In genomic region chr15:90901799-90902655, GRCh38 we compare ENCODE assay signal across 8 cellular contexts. TPM values are rescaled to one million over a fixed set of nuclear protein-coding genes. Genes with fewer than 3 reads are reported as not detected.
DNase-seq lines count a peak whose midpoint lies in the region; ATAC-seq and TF ChIP-seq lines count a peak whose summit lies in the region.

No MANE protein-coding gene starts in this region.

- TF ChIP-seq POLR2A in GM18951 (IDR thresholded peaks at IDR 0.05; ENCODE audit: extremely low read depth, insufficient read depth, insufficient read length) = peak; percentile 74

- peak; percentile 64 to 70 for TF ChIP-seq RAD21 in liver (IDR thresholded peaks at IDR 0.05)

- POLR2A ChIA-PET in activated CD4-positive, alpha-beta T cell treated with anti-CD3 and anti-CD28 coated beads, Interleukin-2, amount 10 ng/mL, durations not matched to agents 7 days and 5 days (lab: Charles Lee) = interaction anchor here (0.6 kb wide), 1 partner anchor 28 kb away, joined by 3 read pairs; no protein-coding TSS in a partner anchor

- H3K27me3 Mint-ChIP-seq in activated CD4-positive, alpha-beta T cell treated with anti-CD3 and anti-CD28 coated beads, Interleukin-2, amount 10 ng/mL, durations not matched to agents 7 days and 5 days = no peaks in the 10 kb centered on the region
- no peaks in the 10 kb centered on the region for H3K27me3 Mint-ChIP-seq in dendritic cell treated with granulocyte-macrophage colony-stimulating factor and Interleukin-4, amounts not matched to agents 40 ng/mL and 50 ng/mL, for 4 days

- H3K9me3 Mint-ChIP-seq in activated CD4-positive, alpha-beta T cell treated with anti-CD3 and anti-CD28 coated beads, Interleukin-2, amount 10 ng/mL, durations not matched to agents 7 days and 5 days = no peaks in the 10 kb centered on the region
- no peaks in the 10 kb centered on the region for H3K9me3 Mint-ChIP-seq in dendritic cell treated with granulocyte-macrophage colony-stimulating factor and Interleukin-4, amounts not matched to agents 40 ng/mL and 50 ng/mL, for 4 days

- peaks cover 17% of the 10 kb centered on the region for H3K36me3 Mint-ChIP-seq in activated CD4-positive, alpha-beta T cell treated with anti-CD3 and anti-CD28 coated beads, Interleukin-2, amount 10 ng/mL, durations not matched to agents 7 days and 5 days (ENCODE audit: low read depth)
- H3K36me3 Mint-ChIP-seq in dendritic cell treated with granulocyte-macrophage colony-stimulating factor and Interleukin-4, amounts not matched to agents 40 ng/mL and 50 ng/mL, for 4 days (ENCODE audit: low read depth) = peaks cover 56% of the 10 kb centered on the region

- CTCF ChIA-PET in activated CD4-positive, alpha-beta T cell treated with anti-CD3 and anti-CD28 coated beads, Interleukin-2, amount 10 ng/mL, durations not matched to agents 7 days and 5 days (lab: Charles Lee) = interaction anchor here (0.8 to 6.3 kb wide), 10 partner anchors 7 to 609 kb away, joined by 3 to 63 read pairs (median 6); partner anchors contain the start of genes FES, HDDC3 and UNC45A

- peaks cover 24% of the 10 kb centered on the region for H3K4me1 Mint-ChIP-seq in activated CD4-positive, alpha-beta T cell treated with anti-CD3 and anti-CD28 coated beads, Interleukin-2, amount 10 ng/mL, durations not matched to agents 7 days and 5 days
- H3K4me1 Mint-ChIP-seq in dendritic cell treated with granulocyte-macrophage colony-stimulating factor and Interleukin-4, amounts not matched to agents 40 ng/mL and 50 ng/mL, for 4 days (ENCODE audit: low read depth) = peaks cover 64% of the 10 kb centered on the region

- H3K27ac ChIP-seq in liver (ENCODE audit: low read depth in 1 of 2, low read length in 2 of 2) = peak overlapping the region; percentile 74 to 84

- peak; percentile 80 for DNase-seq in BE2C
- DNase-seq in NCI-H446 (lab: John Stamatoyannopoulos, UW) = peak; percentile 32 to 73
- peak; percentile 77 for DNase-seq in activated CD4-positive, alpha-beta T cell treated with anti-CD3 and anti-CD28 coated beads, Interleukin-2, amount 10 ng/mL, durations not matched to agents 7 days and 5 days
- peak; percentile 71 for DNase-seq in stimulated activated CD4-positive, alpha-beta T cell treated with anti-CD3 and anti-CD28 coated beads, Interleukin-4, amount 100 ng/mL, for 24 hours

- H3K36me3 ChIP-seq in BE2C (peaks cover 13% of the 10 kb centered on the region), liver (ENCODE audit: control insufficient read depth in 4 of 4, insufficient read depth in 3 of 4, low read depth in 1 of 4, low read length in 3 of 4) (peaks cover 18 to 23% (median 21%) of the 10 kb centered on the region in 4 donors)

- peak overlapping the region; percentile 94 for H3K27ac Mint-ChIP-seq in activated CD4-positive, alpha-beta T cell treated with anti-CD3 and anti-CD28 coated beads, Interleukin-2, amount 10 ng/mL, durations not matched to agents 7 days and 5 days
- peak overlapping the region; percentile 92 for H3K27ac Mint-ChIP-seq in dendritic cell treated with granulocyte-macrophage colony-stimulating factor and Interleukin-4, amounts not matched to agents 40 ng/mL and 50 ng/mL, for 4 days

- peak overlapping the region; percentile 2 to 60 for H3K9ac ChIP-seq in liver (ENCODE audit: low read depth in 1 of 2, low read length in 2 of 2)

- peak overlapping the region; percentile 85 for H3K4me3 Mint-ChIP-seq in activated CD4-positive, alpha-beta T cell treated with anti-CD3 and anti-CD28 coated beads, Interleukin-2, amount 10 ng/mL, durations not matched to agents 7 days and 5 days
- H3K4me3 Mint-ChIP-seq in dendritic cell treated with granulocyte-macrophage colony-stimulating factor and Interleukin-4, amounts not matched to agents 40 ng/mL and 50 ng/mL, for 4 days = peak overlapping the region; percentile 76

- no peaks in the 10 kb centered on the region for H3K9me3 ChIP-seq in BE2C
- H3K9me3 ChIP-seq in liver (ENCODE audit: control insufficient read depth in 4 of 4, low read length in 3 of 4) = no peaks in the 10 kb centered on the region

- H3K27me3 ChIP-seq in BE2C = no peaks in the 10 kb centered on the region
- no peaks in the 10 kb centered on the region for H3K27me3 ChIP-seq in liver (ENCODE audit: control insufficient read depth in 4 of 4, insufficient read depth in 4 of 4, low read length in 3 of 4)

- intact Hi-C loops in dendritic cell treated with granulocyte-macrophage colony-stimulating factor and Interleukin-4, amounts not matched to agents 40 ng/mL and 50 ng/mL, for 4 days (cut with micrococcal nuclease) = loop anchor here (2.0 kb wide), 1 partner anchor 33 kb away; the partner anchor contains the start of gene UNC45A

- 6% methylated on average over 45 of the region's 45 CpGs for WGBS in liver

- TF ChIP-seq CTCF in BE2C (IDR thresholded peaks at IDR 0.05; ENCODE audit: low read depth, low read length) (peak; percentile 81), liver (IDR thresholded peaks at IDR 0.05; ENCODE audit: low read depth, low read length, missing input control) (peak; percentile 62)

- peak; percentile 59 for ATAC-seq in HG03159 (IDR thresholded peaks at IDR 0.05; ENCODE audit: unreplicated experiment)

- in situ Hi-C loops in GM18951 (cut with MboI; ENCODE audit: low sequenced_read_pairs, unreplicated experiment) = no loop called here

- H3K4me3 ChIP-seq in BE2C (ENCODE audit: low read depth, low read length) (peak overlapping the region; percentile 83), liver (ENCODE audit: low read depth in 1 of 3, low read length in 3 of 3) (peak overlapping the region; percentile 51 to 87 (median 78))

- H3K4me1 ChIP-seq in BE2C (no peaks in the 10 kb centered on the region), liver (ENCODE audit: control insufficient read depth in 4 of 4, insufficient read depth in 4 of 4, low read length in 3 of 4) (peaks cover 0 to 18% (median 9%) of the 10 kb centered on the region in 4 donors)

TF ChIP-seq in liver, 16 proteins besides CTCF, POLR2A, EP300 and RAD21 (continues in another document):
- TF ChIP-seq HNF4G (IDR thresholded peaks at IDR 0.05) = no peak
- TF ChIP-seq TAF1 (conservative IDR thresholded peaks at IDR 0.05) = no peak
- TF ChIP-seq, protein P1, sequence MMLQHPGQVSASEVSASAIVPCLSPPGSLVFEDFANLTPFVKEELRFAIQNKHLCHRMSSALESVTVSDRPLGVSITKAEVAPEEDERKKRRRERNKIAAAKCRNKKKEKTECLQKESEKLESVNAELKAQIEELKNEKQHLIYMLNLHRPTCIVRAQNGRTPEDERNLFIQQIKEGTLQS (IDR thresholded peaks at IDR 0.05) = no peak
- no peak for TF ChIP-seq HNF4A (conservative IDR thresholded peaks at IDR 0.05)
- TF ChIP-seq SP1 (IDR thresholded peaks at IDR 0.05) = peak; percentile 34
- TF ChIP-seq RXRA (IDR thresholded peaks at IDR 0.05) = no peak
- TF ChIP-seq YY1 (IDR thresholded peaks at IDR 0.05) = peak; percentile 40
- no peak for TF ChIP-seq FOXA1 (IDR thresholded peaks at IDR 0.05)
- TF ChIP-seq REST (IDR thresholded peaks at IDR 0.05) = peak; percentile 30
- no peak for TF ChIP-seq NR2F2 (IDR thresholded peaks at IDR 0.05)

RNA-seq across cellular contexts. Expression of gene MAN2A2, which starts 1.1 kb away (rescaled TPM):
- 111 TPM for polyA plus RNA-seq in BE2C (2012; ENCODE audit: insufficient read depth, insufficient read length, low read depth)
- 10 to 100 TPM; 77.4 to 97.4 TPM for total RNA-seq in activated CD4-positive, alpha-beta T cell treated with anti-CD3 and anti-CD28 coated beads, Interleukin-2, amount 10 ng/mL, durations not matched to agents 7 days and 5 days
- total RNA-seq in liver = 100 to 1,000 TPM in 1 of 2 donors, 10 to 100 TPM in 1; 73.9 to 111 TPM
- 10 to 100 TPM; 17.3 to 27.8 TPM for polyA plus RNA-seq in liver

RNA-seq across cellular contexts. Expression of gene FES, which starts 17.7 kb away (rescaled TPM):
- 11.9 TPM for polyA plus RNA-seq in BE2C (2012; ENCODE audit: insufficient read depth, insufficient read length, low read depth)
- total RNA-seq in activated CD4-positive, alpha-beta T cell treated with anti-CD3 and anti-CD28 coated beads, Interleukin-2, amount 10 ng/mL, durations not matched to agents 7 days and 5 days = 10 to 100 TPM in 1 of 2 experiments, 1 to 10 TPM in 1; 8.6 to 10.7 TPM
- total RNA-seq in liver = 10 to 100 TPM; 42.8 to 43.1 TPM
- polyA plus RNA-seq in liver = 10 to 100 TPM; 12.1 to 14.7 TPM

RNA-seq across cellular contexts. Expression of gene HDDC3, which starts 30.3 kb away (rescaled TPM):
- polyA plus RNA-seq in BE2C (2012; ENCODE audit: insufficient read depth, insufficient read length, low read depth) = 58.6 TPM
- total RNA-seq in activated CD4-positive, alpha-beta T cell treated with anti-CD3 and anti-CD28 coated beads, Interleukin-2, amount 10 ng/mL, durations not matched to agents 7 days and 5 days = 10 to 100 TPM; 22.9 to 26.2 TPM
- total RNA-seq in liver = 10 to 100 TPM; 12.5 to 15.3 TPM
- 10 to 100 TPM; 12.9 to 15.4 TPM for polyA plus RNA-seq in liver

RNA-seq across cellular contexts. Expression of gene UNC45A, which starts 33.1 kb away (rescaled TPM):
- polyA plus RNA-seq in BE2C (2012; ENCODE audit: insufficient read depth, insufficient read length, low read depth) = 83.4 TPM
- total RNA-seq in activated CD4-positive, alpha-beta T cell treated with anti-CD3 and anti-CD28 coated beads, Interleukin-2, amount 10 ng/mL, durations not matched to agents 7 days and 5 days = 10 to 100 TPM; 59.3 to 69.8 TPM
- 10 to 100 TPM; 30.4 to 31.2 TPM for total RNA-seq in liver
- polyA plus RNA-seq in liver = 10 to 100 TPM; 13.9 to 19.5 TPM

RNA-seq across cellular contexts. Expression of gene FURIN, which starts 33.6 kb away (rescaled TPM):
- 41.1 TPM for polyA plus RNA-seq in BE2C (2012; ENCODE audit: insufficient read depth, insufficient read length, low read depth)
- total RNA-seq in activated CD4-positive, alpha-beta T cell treated with anti-CD3 and anti-CD28 coated beads, Interleukin-2, amount 10 ng/mL, durations not matched to agents 7 days and 5 days = 100 to 1,000 TPM; 148 to 153 TPM
- total RNA-seq in liver = 100 to 1,000 TPM; 124 to 204 TPM
- polyA plus RNA-seq in liver = 100 to 1,000 TPM; 102 to 258 TPM

Comparison
In these comparisons a context has a peak if more than half of its experiments do, and no peak if none do; other contexts are left out.
1. Peak in every context shown above with its lines: DNase-seq, ATAC-seq, H3K4me3 ChIP-seq and H3K27ac ChIP-seq.